ENCODE assay signal across 1 cellular context in genomic region chr3:15610083-15610482, GRCh38.
A peak's percentile ranks its signal among the peaks of the same experiment; 100 is the strongest.
TF ChIP-seq lines count a peak whose summit lies in the region.

No MANE protein-coding gene starts in this region.

TF ChIP-seq in IMR-90, 13 proteins besides CTCF, POLR2A, EP300 and RAD21 (continued from another document):
- TF ChIP-seq, protein P1, sequence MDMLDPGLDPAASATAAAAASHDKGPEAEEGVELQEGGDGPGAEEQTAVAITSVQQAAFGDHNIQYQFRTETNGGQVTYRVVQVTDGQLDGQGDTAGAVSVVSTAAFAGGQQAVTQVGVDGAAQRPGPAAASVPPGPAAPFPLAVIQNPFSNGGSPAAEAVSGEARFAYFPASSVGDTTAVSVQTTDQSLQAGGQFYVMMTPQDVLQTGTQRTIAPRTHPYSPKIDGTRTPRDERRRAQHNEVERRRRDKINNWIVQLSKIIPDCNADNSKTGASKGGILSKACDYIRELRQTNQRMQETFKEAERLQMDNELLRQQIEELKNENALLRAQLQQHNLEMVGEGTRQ (IDR thresholded peaks at IDR 0.05; ENCODE audit: low read depth, low read length) = no peak
- peak; percentile 80 for TF ChIP-seq CEBPB (IDR thresholded peaks at IDR 0.05; ENCODE audit: low read depth, low read length)
TF ChIP-seq in IMR-90: peak in this region for 1.
